ENCODE assay signal across 15 cellular contexts in genomic region chr2:197071213-197071612, GRCh38.
DNase-seq lines count a peak whose midpoint lies in the region; ATAC-seq and TF ChIP-seq lines count a peak whose summit lies in the region.
"Had no signal": no experiment of that assay in that cellular context is flagged by ENCODE, and none has a peak within 500 bp of the region (broad histone marks: within the 10 kb centered on the region; RNA-seq: fewer than 3 reads in every experiment).

No MANE protein-coding gene starts in this region.

- peaks cover 12% of the 10 kb centered on the region for H3K4me1 ChIP-seq in OCI-LY7 (ENCODE audit: insufficient read depth, low read length, poor library complexity, severe bottlenecking)
- H3K4me1 ChIP-seq: breast epithelium had no signal

- H3K79me2 ChIP-seq in OCI-LY7 (ENCODE audit: insufficient read depth, low read depth, low read length), result no peaks in the 10 kb centered on the region

- H4K20me1 ChIP-seq in OCI-LY7 (ENCODE audit: insufficient read depth, low read length), result no peaks in the 10 kb centered on the region

- peaks cover 65% of the 10 kb centered on the region for H3K36me3 Mint-ChIP-seq in activated CD8-positive, alpha-beta memory T cell treated with anti-CD3 and anti-CD28 coated beads, Interleukin-2, amount 10 ng/mL, durations not matched to agents 7 days and 5 days
- peaks cover 31% of the 10 kb centered on the region for H3K36me3 Mint-ChIP-seq in brain
- peaks cover 2% of the 10 kb centered on the region for H3K36me3 Mint-ChIP-seq in osteocyte (ENCODE audit: unreplicated experiment)
- H3K36me3 Mint-ChIP-seq in type B pancreatic cell, result no peaks in the 10 kb centered on the region

- in situ Hi-C loops in GM13977 (cut with MboI; ENCODE audit: low pct_unique_long_range_greater_than_20kb, low sequenced_read_pairs, unreplicated experiment), result no loop called here

- intact Hi-C loops in OCI-LY7 (cut with micrococcal nuclease; ENCODE audit: unreplicated experiment), result no loop called here

- no peak overlapping the region for H3K27ac ChIP-seq in OCI-LY7 (ENCODE audit: low read depth, low read length, poor library complexity, severe bottlenecking)
- H3K27ac ChIP-seq: breast epithelium, left ventricle myocardium inferior, thyroid gland had no signal

- H3K27me3 Mint-ChIP-seq in activated CD8-positive, alpha-beta memory T cell treated with anti-CD3 and anti-CD28 coated beads, Interleukin-2, amount 10 ng/mL, durations not matched to agents 7 days and 5 days, result no peaks in the 10 kb centered on the region
- H3K27me3 Mint-ChIP-seq in brain (no peaks in the 10 kb centered on the region), osteocyte (ENCODE audit: unreplicated experiment) (no peaks in the 10 kb centered on the region), type B pancreatic cell (no peaks in the 10 kb centered on the region)

- H3K4me3 ChIP-seq in OCI-LY7 (ENCODE audit: low read depth, low read length, poor library complexity, severe bottlenecking), result no peak overlapping the region
- H3K4me3 ChIP-seq: breast epithelium, left ventricle myocardium inferior, MG63, thyroid gland had no signal

- CTCF ChIA-PET in activated CD8-positive, alpha-beta memory T cell treated with anti-CD3 and anti-CD28 coated beads, Interleukin-2, amount 10 ng/mL, durations not matched to agents 7 days and 5 days (lab: Charles Lee), result interaction anchor here (1.0 kb wide), 1 partner anchor 26 kb away, joined by 3 read pairs; no protein-coding TSS in a partner anchor
- CTCF ChIA-PET in OCI-LY7 (lab: Charles Lee; ENCODE audit: unreplicated experiment), result no interaction called here

- no peak overlapping the region for H3K4me3 Mint-ChIP-seq in activated CD8-positive, alpha-beta memory T cell treated with anti-CD3 and anti-CD28 coated beads, Interleukin-2, amount 10 ng/mL, durations not matched to agents 7 days and 5 days
- H3K4me3 Mint-ChIP-seq in brain, result peak overlapping the region in 2 of 5 experiments; percentile 2 to 16
- H3K4me3 Mint-ChIP-seq in osteocyte (ENCODE audit: unreplicated experiment), result peak overlapping the region; percentile 5
- H3K4me3 Mint-ChIP-seq in type B pancreatic cell, result no peak overlapping the region

- peaks cover 22% of the 10 kb centered on the region for H3K36me3 ChIP-seq in OCI-LY7 (ENCODE audit: insufficient read depth, low read length)
- H3K36me3 ChIP-seq: breast epithelium, left ventricle myocardium inferior, MG63, thyroid gland had no signal

- ATAC-seq in activated CD8-positive, alpha-beta memory T cell treated with anti-CD3 and anti-CD28 coated beads, Interleukin-2, amount 10 ng/mL, durations not matched to agents 7 days and 5 days, result no peak

- peak overlapping the region; percentile 26 for H3K27ac Mint-ChIP-seq in activated CD8-positive, alpha-beta memory T cell treated with anti-CD3 and anti-CD28 coated beads, Interleukin-2, amount 10 ng/mL, durations not matched to agents 7 days and 5 days
- H3K27ac Mint-ChIP-seq in brain, result peak overlapping the region; percentile 4 to 31 (median 19)
- peak overlapping the region; percentile 65 for H3K27ac Mint-ChIP-seq in osteocyte (ENCODE audit: unreplicated experiment)
- no peak overlapping the region for H3K27ac Mint-ChIP-seq in type B pancreatic cell

- no peak overlapping the region for H2AFZ ChIP-seq in OCI-LY7 (ENCODE audit: low read length)

- H3K9me3 ChIP-seq in OCI-LY7 (ENCODE audit: low read length), result no peaks in the 10 kb centered on the region
- H3K9me3 ChIP-seq: breast epithelium, left ventricle myocardium inferior, MG63, thyroid gland had no signal

- no peak overlapping the region for H3K4me2 ChIP-seq in OCI-LY7 (ENCODE audit: low read length)

- H3K9me2 ChIP-seq in OCI-LY7 (ENCODE audit: insufficient read depth, low read length), result no peaks in the 10 kb centered on the region

- peaks cover 3% of the 10 kb centered on the region for H3K9me3 Mint-ChIP-seq in activated CD8-positive, alpha-beta memory T cell treated with anti-CD3 and anti-CD28 coated beads, Interleukin-2, amount 10 ng/mL, durations not matched to agents 7 days and 5 days (ENCODE audit: low read depth)
- H3K9me3 Mint-ChIP-seq in brain, result peaks cover 4 to 13% (median 6%) of the 10 kb centered on the region in 5 experiments
- no peaks in the 10 kb centered on the region for H3K9me3 Mint-ChIP-seq in osteocyte (ENCODE audit: unreplicated experiment)
- no peaks in the 10 kb centered on the region for H3K9me3 Mint-ChIP-seq in type B pancreatic cell

- TSS peak; percentile 16 for BruUV-seq in OCI-LY7 (replicated peaks; lab: Mats Ljungman, UMichigan)

- POLR2A ChIA-PET in OCI-LY7 (lab: Charles Lee), result interaction anchor here (0.7 kb wide), 1 partner anchor 25 kb away, joined by 3 read pairs; no protein-coding TSS in a partner anchor

- DNase-seq in activated CD8-positive, alpha-beta memory T cell treated with anti-CD3 and anti-CD28 coated beads, Interleukin-2, amount 10 ng/mL, durations not matched to agents 7 days and 5 days, result no peak
- no peak for DNase-seq in activated CD8-positive, alpha-beta memory T cell treated with anti-CD3 and anti-CD28 coated beads for 24 hours
- DNase-seq in OCI-LY7 (ENCODE audit: low spot score) (no peak), osteocyte (ENCODE audit: extremely low spot score, unreplicated experiment) (no peak), GM13977 (ENCODE audit: low spot score) (no peak), type B pancreatic cell (ENCODE audit: extremely low spot score, unreplicated experiment) (no peak), SKM-1 treated with dmso at 0.1 percent for 144 hours (lab: John Stamatoyannopoulos, UW; ENCODE audit: unreplicated experiment) (no peak)
- DNase-seq: effector CD8-positive, alpha-beta T cell; left ventricle myocardium inferior; MG63; NCI-H2029 treated with DMSO at 0.1 percent for 48 hours; NCI-H748 treated with DMSO at 0.1 percent for 48 hours; thyroid gland had no signal

- peaks cover 26% of the 10 kb centered on the region for H3K4me1 Mint-ChIP-seq in activated CD8-positive, alpha-beta memory T cell treated with anti-CD3 and anti-CD28 coated beads, Interleukin-2, amount 10 ng/mL, durations not matched to agents 7 days and 5 days
- peaks cover 22% of the 10 kb centered on the region for H3K4me1 Mint-ChIP-seq in brain
- peaks cover 39% of the 10 kb centered on the region for H3K4me1 Mint-ChIP-seq in osteocyte (ENCODE audit: unreplicated experiment)
- no peaks in the 10 kb centered on the region for H3K4me1 Mint-ChIP-seq in type B pancreatic cell (ENCODE audit: unreplicated experiment)

- TF ChIP-seq CTCF in OCI-LY7 (conservative IDR thresholded peaks at IDR 0.05; ENCODE audit: low read length) (no peak), brain (conservative IDR thresholded peaks at IDR 0.05) (no peak), osteocyte (IDR thresholded peaks at IDR 0.05) (no peak), GM13977 (IDR thresholded peaks at IDR 0.05; ENCODE audit: extremely low read depth, insufficient read depth, missing control alignments) (no peak), type B pancreatic cell (conservative IDR thresholded peaks at IDR 0.05) (no peak)
